22 cellular contexts compared by ENCODE assay signal in the genomic region with DNA sequence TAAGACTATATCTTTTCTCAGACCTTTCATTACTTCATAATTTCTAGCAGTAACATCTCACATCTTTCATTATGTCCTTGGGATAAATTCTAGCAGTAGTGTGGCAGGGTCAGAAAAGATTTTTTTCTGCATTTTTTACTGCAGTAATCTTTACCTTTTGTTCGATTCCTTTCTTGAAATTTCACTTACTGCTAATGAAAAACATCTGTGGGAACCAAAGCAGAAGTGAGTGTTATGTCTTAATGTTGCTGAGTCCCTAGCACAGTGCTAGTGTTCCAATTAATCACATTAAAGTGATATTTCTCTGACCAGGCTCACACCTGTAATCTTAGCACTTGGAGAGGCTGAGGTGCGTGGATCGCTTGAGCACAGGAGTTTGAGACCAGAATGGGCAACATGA.
"Had no signal": no experiment of that assay in that cellular context is flagged by ENCODE, and none has a peak within 500 bp of the region (broad histone marks: within the 10 kb centered on the region; RNA-seq: fewer than 3 reads in every experiment).

No MANE protein-coding gene starts in this region.

- H3K27me3 Mint-ChIP-seq: progenitor cell of endocrine pancreas, type B pancreatic cell had no signal

- H3K36me3 ChIP-seq: left ventricle myocardium inferior, ovary, right atrium auricular region, right lobe of liver, tibial nerve, uterus had no signal

- H3K4me1 ChIP-seq: left ventricle myocardium inferior, right atrium auricular region, uterus had no signal

- H3K27ac ChIP-seq: left ventricle myocardium inferior, ovary, right atrium auricular region, right lobe of liver, skin epidermis, tibial nerve, uterus had no signal

- H3K27me3 ChIP-seq: ovary, right atrium auricular region, right lobe of liver, tibial nerve, uterus had no signal

- H3K27ac Mint-ChIP-seq: mesothelial cell of epicardium; naive B cell; natural killer cell; nephron progenitor cell; stimulated activated naive B cell treated with anti-CD40 and anti-IgM and Interleukin-4, amounts not matched to agents 10 μg/mL and 1 μg/mL and 100 μg/mL, for 72 hours; type B pancreatic cell had no signal

- H3K4me1 Mint-ChIP-seq: naive B cell; natural killer cell; nephron progenitor cell; stimulated activated naive B cell treated with anti-CD40 and anti-IgM and Interleukin-4, amounts not matched to agents 10 μg/mL and 1 μg/mL and 100 μg/mL, for 72 hours had no signal

- H3K9me3 ChIP-seq: left ventricle myocardium inferior, ovary, right atrium auricular region, right lobe of liver, tibial nerve, uterus had no signal

- H3K9me3 Mint-ChIP-seq: stimulated activated naive B cell treated with anti-CD40 and anti-IgM and Interleukin-4, amounts not matched to agents 10 μg/mL and 1 μg/mL and 100 μg/mL, for 72 hours; type B pancreatic cell had no signal

- H3K36me3 Mint-ChIP-seq: naive B cell; natural killer cell; stimulated activated naive B cell treated with anti-CD40 and anti-IgM and Interleukin-4, amounts not matched to agents 10 μg/mL and 1 μg/mL and 100 μg/mL, for 72 hours had no signal

- DNase-seq: islet precursor cell; left ventricle myocardium inferior; mesendoderm; naive B cell; natural killer cell; nephron progenitor cell; ovary; right lobe of liver; stimulated activated CD4-positive, alpha-beta T cell treated with anti-CD3 and anti-CD28 coated beads, Interleukin-12 subunit alpha, Interleukin-12 subunit beta, amount 100 ng/mL, for 4 hours; stimulated activated CD4-positive, alpha-beta T cell treated with anti-CD3 and anti-CD28 coated beads, Interleukin-15, amount 100 ng/mL, for 24 hours; stimulated activated CD4-positive, alpha-beta T cell treated with anti-CD3 and anti-CD28 coated beads, Interleukin-2, amount 100 ng/mL, for 24 hours; stimulated activated CD4-positive, alpha-beta T cell treated with anti-CD3 and anti-CD28 coated beads, Interleukin-4, amount 100 ng/mL, for 1 hour; stimulated activated naive B cell treated with anti-CD40 and anti-IgM and Interleukin-4, amounts not matched to agents 10 μg/mL and 1 μg/mL and 100 μg/mL, for 72 hours; stimulated activated naive CD8-positive, alpha-beta T cell treated with anti-CD3 and anti-CD28 coated beads, Interleukin-15, Interleukin-2, amounts not matched to agents 100 U/mL and 50 U/mL, for 24 hours; uterus had no signal

- H3K4me3 Mint-ChIP-seq: mesothelial cell of epicardium; naive B cell; natural killer cell; nephron progenitor cell; stimulated activated naive B cell treated with anti-CD40 and anti-IgM and Interleukin-4, amounts not matched to agents 10 μg/mL and 1 μg/mL and 100 μg/mL, for 72 hours; type B pancreatic cell had no signal

- H3K4me3 ChIP-seq: left ventricle myocardium inferior, lung, ovary, right atrium auricular region, right lobe of liver, skin epidermis, tibial nerve, uterus had no signal
